Comparison of ENCODE assay signal across 16 cellular contexts in genomic region chr17:55737976-55738501, GRCh38. TPM values are rescaled to one million over a fixed set of nuclear protein-coding genes. Genes with fewer than 3 reads are reported as not detected.
"Had no signal": no experiment of that assay in that cellular context is flagged by ENCODE, and none has a peak within 500 bp of the region (broad histone marks: within the 10 kb centered on the region; RNA-seq: fewer than 3 reads in every experiment).

No MANE protein-coding gene starts in this region.

- H3K27ac ChIP-seq: cardiac muscle cell, esophagus squamous epithelium, foreskin keratinocyte, transverse colon, VCaP had no signal

- H3K36me3 ChIP-seq: cardiac muscle cell, esophagus squamous epithelium, transverse colon had no signal

- H3K9me3 ChIP-seq: esophagus squamous epithelium, transverse colon had no signal

- H3K27me3 ChIP-seq: cardiac muscle cell, esophagus squamous epithelium, foreskin keratinocyte, transverse colon had no signal

- ATAC-seq: activated CD8-positive, alpha-beta T cell treated with anti-CD3 and anti-CD28 coated beads, Interleukin-2, amount 10 ng/mL, durations not matched to agents 7 days and 5 days; foreskin keratinocyte; left colon; stimulated activated memory B cell treated with anti-CD40 and anti-IgM and Interleukin-4, amounts not matched to agents 10 μg/mL and 1 μg/mL and 100 μg/mL, for 72 hours; T-helper 17 cell had no signal

- H3K4me3 ChIP-seq: cardiac muscle cell, esophagus squamous epithelium, lung, transverse colon had no signal

- DNase-seq: activated CD8-positive, alpha-beta memory T cell treated with anti-CD3 and anti-CD28 coated beads, Interleukin-2, amount 50 U/mL, for 48 hours; activated CD8-positive, alpha-beta T cell treated with anti-CD3 and anti-CD28 coated beads, Interleukin-2, amount 10 ng/mL, durations not matched to agents 7 days and 5 days; activated naive CD4-positive, alpha-beta T cell treated with Interleukin-2 at 50 U/mL for 16 hours; esophagus squamous epithelium; foreskin keratinocyte; head of caudate nucleus; left colon; naive B cell; right cardiac atrium; small intestine; T-helper 17 cell; transverse colon had no signal

RNA-seq across cellular contexts. Expression of gene TMEM100, which starts 15.4 kb away (rescaled TPM):
- total RNA-seq: activated CD8-positive, alpha-beta T cell treated with anti-CD3 and anti-CD28 coated beads, Interleukin-2, amount 10 ng/mL, durations not matched to agents 7 days and 5 days; T-helper 17 cell had no signal
